Comparison of ENCODE assay signal across 1 cellular context in genomic region chr4:151099226-151099975, GRCh38.
TF ChIP-seq lines count a peak whose summit lies in the region.

TSS of gene RPS3A (plus strand) at chr4:151099628. CDS start at chr4:151099653, 25 bp downstream.

TF ChIP-seq in GM12878, 131 proteins besides CTCF, POLR2A, EP300 and RAD21 (continued from another document and continues in another):
- TF ChIP-seq E2F4 (IDR thresholded peaks at IDR 0.05; ENCODE audit: low read depth, low read length): no peak; the same call in 1 of the 2 replicates
- no peak for TF ChIP-seq USF2 (IDR thresholded peaks at IDR 0.05; ENCODE audit: borderline replicate concordance, low read depth, low read length)
- TF ChIP-seq IKZF1 (conservative IDR thresholded peaks at IDR 0.05): peak; percentile 95
- TF ChIP-seq LARP7 (IDR thresholded peaks at IDR 0.05): peak; percentile 97; the same call in 1 of the 2 replicates
- peak; percentile 80; the same call in 2 of the 3 replicates for TF ChIP-seq POU2F2 (IDR thresholded peaks at IDR 0.05; ENCODE audit: borderline replicate concordance, low read depth, low read length)
- peak; percentile 79 for TF ChIP-seq ZNF207 (IDR thresholded peaks at IDR 0.05; ENCODE audit: borderline replicate concordance)
- TF ChIP-seq SMARCA5 (IDR thresholded peaks at IDR 0.05): peak; percentile 82
- no peak; the same call in none of the 2 replicates for TF ChIP-seq PAX5 (IDR thresholded peaks at IDR 0.05; ENCODE audit: borderline replicate concordance, low read depth, low read length)
- peak; percentile 83 for TF ChIP-seq HDAC6 (IDR thresholded peaks at IDR 0.05; ENCODE audit: unreplicated experiment)
- TF ChIP-seq RUNX3 (IDR thresholded peaks at IDR 0.05; ENCODE audit: low read length): peak; percentile 99
- no peak for TF ChIP-seq CEBPZ (IDR thresholded peaks at IDR 0.05; ENCODE audit: low read depth, low read length)
- peak; percentile 82 for TF ChIP-seq HCFC1 (IDR thresholded peaks at IDR 0.05; ENCODE audit: low read length)
- no peak for TF ChIP-seq YBX1 (IDR thresholded peaks at IDR 0.05)
- TF ChIP-seq EZH2 (IDR thresholded peaks at IDR 0.05; ENCODE audit: borderline replicate concordance, control insufficient read depth, low read depth, low read length): no peak
- peak; percentile 40 for TF ChIP-seq REST (IDR thresholded peaks at IDR 0.05; ENCODE audit: low read depth, low read length)
- TF ChIP-seq BRCA1 (IDR thresholded peaks at IDR 0.05; ENCODE audit: low read depth, low read length): peak; percentile 77
- peak; percentile 73 for TF ChIP-seq KLF5 (IDR thresholded peaks at IDR 0.05; ENCODE audit: partially characterized antibody)
- TF ChIP-seq MLLT1 (IDR thresholded peaks at IDR 0.05): peak; percentile 93
- TF ChIP-seq SUZ12 (IDR thresholded peaks at IDR 0.05; ENCODE audit: unreplicated experiment): no peak
- TF ChIP-seq BCL11A (IDR thresholded peaks at IDR 0.05; ENCODE audit: low read depth, low read length): peak; percentile 64; the same call in 1 of the 2 replicates
- no peak for TF ChIP-seq TCF7 (IDR thresholded peaks at IDR 0.05; ENCODE audit: borderline replicate concordance)
- no peak for TF ChIP-seq PBX3 (IDR thresholded peaks at IDR 0.05; ENCODE audit: insufficient replicate concordance, low read depth, low read length)
- peak; percentile 95; the same call in 1 of the 2 replicates for TF ChIP-seq YY1 (IDR thresholded peaks at IDR 0.05; ENCODE audit: low read depth, low read length)
- 0 out of 2 replicates have a peak, but pooled peaks have one; percentile 8 for TF ChIP-seq IRF5 (IDR thresholded peaks at IDR 0.05; ENCODE audit: borderline replicate concordance)
- peak; percentile 99 for TF ChIP-seq NR2C1 (IDR thresholded peaks at IDR 0.05)
- TF ChIP-seq IRF3 (IDR thresholded peaks at IDR 0.05): no peak
- no peak for TF ChIP-seq CBX3 (IDR thresholded peaks at IDR 0.05; ENCODE audit: borderline replicate concordance, low read depth)
- TF ChIP-seq GATAD2B (conservative IDR thresholded peaks at IDR 0.05; ENCODE audit: low read depth): no peak; the same call in 1 of the 2 replicates
- TF ChIP-seq CREM (IDR thresholded peaks at IDR 0.05; ENCODE audit: low read depth): peak; percentile 96
- peak; percentile 97 for TF ChIP-seq ATF2 (IDR thresholded peaks at IDR 0.05; ENCODE audit: low read length)
- peak; percentile 90 for TF ChIP-seq NBN (IDR thresholded peaks at IDR 0.05)
- peak; percentile 23; the same call in 1 of the 2 replicates for TF ChIP-seq SMC3 (IDR thresholded peaks at IDR 0.05; ENCODE audit: borderline replicate concordance, low read length)
- TF ChIP-seq ZNF622 (IDR thresholded peaks at IDR 0.05): no peak
- no peak for TF ChIP-seq TCF3 (IDR thresholded peaks at IDR 0.05; ENCODE audit: borderline replicate concordance, insufficient read depth, low read depth, low read length)
- TF ChIP-seq NKRF (conservative IDR thresholded peaks at IDR 0.05): peak; percentile 80
- peak; percentile 87 for TF ChIP-seq ZBED1 (IDR thresholded peaks at IDR 0.05; ENCODE audit: borderline replicate concordance)
- peak in 1 of 2 experiments; percentile 93; a peak in 2 of 4 replicates for TF ChIP-seq CEBPB (IDR thresholded peaks at IDR 0.05; ENCODE audit: borderline replicate concordance in 1 of 2, low read depth in 2 of 2, low read length in 2 of 2)
- TF ChIP-seq ATF7 (IDR thresholded peaks at IDR 0.05; ENCODE audit: low read depth): peak; percentile 88
- TF ChIP-seq ASH2L (IDR thresholded peaks at IDR 0.05; ENCODE audit: borderline replicate concordance, low read depth): peak; percentile 74; the same call in 1 of the 2 replicates
